1 cellular context compared by ENCODE assay signal in genomic region chr1:35032384-35032739, GRCh38.
TF ChIP-seq lines count a peak whose summit lies in the region.

No MANE protein-coding gene starts in this region.

TF ChIP-seq in SK-N-SH, 30 proteins besides CTCF, POLR2A, EP300 and RAD21 (continued from another document):
- TF ChIP-seq FOXM1 (IDR thresholded peaks at IDR 0.05; ENCODE audit: low read depth), result no peak
- TF ChIP-seq FOXJ3 (CRISPR knock-in tag; IDR thresholded peaks at IDR 0.05), result no peak
- no peak for TF ChIP-seq TAF1 (IDR thresholded peaks at IDR 0.05; ENCODE audit: borderline replicate concordance, low read depth, low read length)
- no peak for TF ChIP-seq ELF1 (IDR thresholded peaks at IDR 0.05)
- no peak for TF ChIP-seq PBX3 (IDR thresholded peaks at IDR 0.05)
TF ChIP-seq in SK-N-SH: peak in this region for 0.
